ENCODE assay signal across 10 cellular contexts in genomic region chr20:50928469-50928868, GRCh38. TPM values are rescaled to one million over a fixed set of nuclear protein-coding genes. Genes with fewer than 3 reads are reported as not detected.
DNase-seq lines count a peak whose midpoint lies in the region; ATAC-seq and TF ChIP-seq lines count a peak whose summit lies in the region.
"Had no signal": no experiment of that assay in that cellular context is flagged by ENCODE, and none has a peak within 500 bp of the region (broad histone marks: within the 10 kb centered on the region; RNA-seq: fewer than 3 reads in every experiment).

No MANE protein-coding gene starts in this region.

- ATAC-seq in CD8-positive, alpha-beta T cell: no peak
- ATAC-seq in IMR-90 (ENCODE audit: low read depth): no peak
- no peak for ATAC-seq in naive thymus-derived CD8-positive, alpha-beta T cell
- no peak for ATAC-seq in heart left ventricle
- ATAC-seq in HG03571 (IDR thresholded peaks at IDR 0.05; ENCODE audit: unreplicated experiment): no peak

- dilution Hi-C loops in IMR-90 (cut with HindIII; ENCODE audit: low sequenced_read_pairs, unreplicated experiment): no loop called here

- peak overlapping the region; percentile 63; the same call in 1 of the 2 replicates for H3K23ac ChIP-seq in IMR-90 (ENCODE audit: low read depth, low read length)

- no peak overlapping the region for H3K27ac ChIP-seq in CD8-positive, alpha-beta T cell (ENCODE audit: low read depth, low read length)
- H3K27ac ChIP-seq in IMR-90 (ENCODE audit: insufficient read depth, low read length) (no peak overlapping the region), heart left ventricle (no peak overlapping the region)

- peaks cover 11% of the 10 kb centered on the region for H3K9me1 ChIP-seq in IMR-90 (ENCODE audit: insufficient read depth, low read length)

- no peaks in the 10 kb centered on the region for H3K27me3 ChIP-seq in CD8-positive, alpha-beta T cell (ENCODE audit: insufficient read depth, low read length)
- H3K27me3 ChIP-seq in IMR-90 (ENCODE audit: control insufficient read depth, insufficient read depth, low read length): no peaks in the 10 kb centered on the region
- no peaks in the 10 kb centered on the region for H3K27me3 ChIP-seq in heart left ventricle

- no peak overlapping the region for H2AFZ ChIP-seq in IMR-90 (replicated peaks; ENCODE audit: low read length, poor library complexity)

- H3K4me3 Mint-ChIP-seq in CD8-positive, alpha-beta T cell: peak overlapping the region; percentile 88
- H3K4me3 Mint-ChIP-seq in naive thymus-derived CD8-positive, alpha-beta T cell: peak overlapping the region; percentile 25 to 98 (median 90)

- WGBS in IMR-90 (ENCODE audit: extremely low coverage in 2 of 2, insufficient read length in 1 of 2), 2 experiments: no CpG with 5 or more reads among the region's 5 CpGs
- 71 to 75% (median 74%) methylated on average over 5 of the region's 5 CpGs for WGBS in heart left ventricle, 4 donors

- in situ Hi-C loops in IMR-90 (cut with MboI; ENCODE audit: low sequenced_read_pairs) (no loop called here), T47D (cut with HindIII; ENCODE audit: low pct_unique_long_range_greater_than_20kb, low sequenced_read_pairs) (no loop called here)

- H3K9me3 Mint-ChIP-seq in CD8-positive, alpha-beta T cell: no peaks in the 10 kb centered on the region
- H3K9me3 Mint-ChIP-seq in naive thymus-derived CD8-positive, alpha-beta T cell: no peaks in the 10 kb centered on the region

- no peak overlapping the region for H2BK120ac ChIP-seq in IMR-90 (ENCODE audit: low read depth, low read length)

- peaks cover 71% of the 10 kb centered on the region for H3K4me1 Mint-ChIP-seq in CD8-positive, alpha-beta T cell (ENCODE audit: low read depth)
- H3K4me1 Mint-ChIP-seq in naive thymus-derived CD8-positive, alpha-beta T cell: peaks cover 23 to 71% (median 66%) of the 10 kb centered on the region in 4 donors

- no peak overlapping the region for H3K18ac ChIP-seq in IMR-90 (ENCODE audit: low read depth, low read length)

- H3K4me2 ChIP-seq in IMR-90 (ENCODE audit: low read depth, low read length): peak overlapping the region; percentile 62

- H2BK20ac ChIP-seq in IMR-90 (ENCODE audit: low read depth, low read length): no peak overlapping the region

- POLR2A ChIA-PET in CD8-positive, alpha-beta T cell (lab: Charles Lee): interaction anchor here (4.2 to 7.5 kb wide), 2 partner anchors 30 to 134 kb away, joined by 77 to 83 read pairs; partner anchors contain the start of genes BCAS4, DPM1 and MOCS3
- POLR2A ChIA-PET in IMR-90 (lab: Charles Lee; ENCODE audit: unreplicated experiment): interaction anchor here (1.1 kb wide), 1 partner anchor 138 kb away, joined by 4 read pairs; no protein-coding TSS in a partner anchor
- POLR2A ChIA-PET in naive thymus-derived CD8-positive, alpha-beta T cell (lab: Charles Lee): interaction anchor here (1.4 to 10.8 kb wide), 5 partner anchors 25 to 136 kb away, joined by 5 to 272 read pairs (median 69); partner anchors contain the start of genes BCAS4, DPM1 and MOCS3

- no peaks in the 10 kb centered on the region for H3K9me3 ChIP-seq in CD8-positive, alpha-beta T cell (ENCODE audit: low read length)
- H3K9me3 ChIP-seq in IMR-90 (ENCODE audit: control insufficient read depth, insufficient read depth, low read length): no peaks in the 10 kb centered on the region
- H3K9me3 ChIP-seq in heart left ventricle: no peaks in the 10 kb centered on the region

- CTCF ChIA-PET in CD8-positive, alpha-beta T cell (lab: Charles Lee): interaction anchor here (0.8 to 5.4 kb wide), 20 partner anchors 8 to 151 kb away, joined by 3 to 119 read pairs (median 4); partner anchors contain the start of genes BCAS4, DPM1 and MOCS3
- CTCF ChIA-PET in IMR-90 (lab: Yijun Ruan, JAX): interaction anchor here (0.9 to 2.8 kb wide), 5 partner anchors 12 to 134 kb away, joined by 3 to 16 read pairs (median 4); partner anchors contain the start of gene BCAS4

- H4K20me1 ChIP-seq in IMR-90 (ENCODE audit: insufficient read depth, low read length): peaks cover 67% of the 10 kb centered on the region

- H4K5ac ChIP-seq in IMR-90 (ENCODE audit: low read depth, low read length): no peak overlapping the region

- DNase-seq in CD8-positive, alpha-beta T cell: no peak
- DNase-seq in IMR-90: no peak
- DNase-seq in T47D (ENCODE audit: low read depth in 1 of 2, low spot score in 1 of 2): peak; percentile 21 to 58
- DNase-seq in naive thymus-derived CD8-positive, alpha-beta T cell: no peak
- DNase-seq in 8988T: no peak
- no peak for DNase-seq in NCI-H1930 (lab: John Stamatoyannopoulos, UW)
- DNase-seq in heart left ventricle: no peak
- DNase-seq: central memory CD4-positive, alpha-beta T cell; RPMI8226 had no signal

- H2AK9ac ChIP-seq in IMR-90 (replicated peaks; ENCODE audit: low read depth, low read length, poor library complexity): no peak overlapping the region

- H3K27ac Mint-ChIP-seq in CD8-positive, alpha-beta T cell: peak overlapping the region; percentile 87
- H3K27ac Mint-ChIP-seq in naive thymus-derived CD8-positive, alpha-beta T cell: peak overlapping the region in 9 of 10 donors; percentile 65 to 98 (median 96)

- H4K8ac ChIP-seq in IMR-90 (ENCODE audit: low read depth in 2 of 2, low read length in 2 of 2): no peak overlapping the region

- peaks cover 62% of the 10 kb centered on the region for H3K4me1 ChIP-seq in CD8-positive, alpha-beta T cell (ENCODE audit: insufficient read depth, low read length)
- H3K4me1 ChIP-seq in IMR-90 (ENCODE audit: control insufficient read depth, insufficient read depth, low read length): peaks cover 20% of the 10 kb centered on the region
- H3K4me1 ChIP-seq in heart left ventricle: peaks cover 0 to 69% (median 42%) of the 10 kb centered on the region in 12 donors

- H3K4me3 ChIP-seq in CD8-positive, alpha-beta T cell (ENCODE audit: low read depth, low read length): no peak overlapping the region
- H3K4me3 ChIP-seq in IMR-90 (ENCODE audit: insufficient read depth, low read depth, low read length): no peak overlapping the region
- peak overlapping the region in 1 of 12 donors; percentile 85 for H3K4me3 ChIP-seq in heart left ventricle

- no peak overlapping the region for H2BK15ac ChIP-seq in IMR-90 (ENCODE audit: low read depth, low read length)

- peak overlapping the region; percentile 56; the same call in 1 of the 2 replicates for H3K14ac ChIP-seq in IMR-90 (replicated peaks; ENCODE audit: low read depth, low read length)

- H3K36me3 Mint-ChIP-seq in CD8-positive, alpha-beta T cell: peaks cover 43% of the 10 kb centered on the region
- peaks cover 0 to 46% (median 8%) of the 10 kb centered on the region in 3 donors for H3K36me3 Mint-ChIP-seq in naive thymus-derived CD8-positive, alpha-beta T cell

- H3K36me3 ChIP-seq in CD8-positive, alpha-beta T cell (ENCODE audit: insufficient read depth, low read length): no peaks in the 10 kb centered on the region
- H3K36me3 ChIP-seq in IMR-90 (ENCODE audit: control insufficient read depth, insufficient read depth, low read length) (peaks cover 9% of the 10 kb centered on the region), heart left ventricle (peaks cover 0 to 47% (median 17%) of the 10 kb centered on the region in 9 donors)

- H3K56ac ChIP-seq in IMR-90 (ENCODE audit: extremely low read depth, insufficient read depth, low read length): no peak overlapping the region

- no peak overlapping the region for H3K4ac ChIP-seq in IMR-90 (ENCODE audit: low read depth, low read length)

- intact Hi-C loops in CD8-positive, alpha-beta T cell (cut with DNase I, micrococcal nuclease): loop anchor here (2.0 to 5.0 kb wide), 2 partner anchors 20 to 46 kb away; no protein-coding TSS in a partner anchor
- intact Hi-C loops in IMR-90 (cut with micrococcal nuclease): no loop called here
- intact Hi-C loops in heart left ventricle (cut with DNase I): loop anchor here in 6 of 10 donors (2.0 to 10.0 kb wide), 5 partner anchors 131 to 304 kb away; partner anchors contain the start of gene BCAS4 (in 3 of the 6)

- H3K79me1 ChIP-seq in IMR-90 (ENCODE audit: low read depth in 1 of 2, low read length in 2 of 2): peaks cover 4 to 34% of the 10 kb centered on the region in 2 experiments; a peak in 3 of 4 replicates

- TF ChIP-seq RAD21 in IMR-90 (IDR thresholded peaks at IDR 0.05; ENCODE audit: low read length): no peak

- no peak overlapping the region for H3K9ac ChIP-seq in IMR-90 (ENCODE audit: low read depth, low read length)

- no peaks in the 10 kb centered on the region for H3K27me3 Mint-ChIP-seq in CD8-positive, alpha-beta T cell (ENCODE audit: low read depth)
- no peaks in the 10 kb centered on the region for H3K27me3 Mint-ChIP-seq in naive thymus-derived CD8-positive, alpha-beta T cell

- BruUV-seq in IMR-90 (replicated peaks; lab: Mats Ljungman, UMichigan): no TSS peak

- TF ChIP-seq POLR2A in IMR-90 (IDR thresholded peaks at IDR 0.05; ENCODE audit: low read depth, low read length): no peak
- no peak for TF ChIP-seq POLR2A in heart left ventricle (IDR thresholded peaks at IDR 0.05)

- H2BK5ac ChIP-seq in IMR-90 (ENCODE audit: low read depth, low read length, poor library complexity, severe bottlenecking): peak overlapping the region; percentile 12

- H2AK5ac ChIP-seq in IMR-90 (ENCODE audit: low read depth, low read length): no peak overlapping the region

- H4K91ac ChIP-seq in IMR-90 (ENCODE audit: insufficient read depth, low read depth, low read length): no peak overlapping the region

- no peak for TF ChIP-seq CTCF in CD8-positive, alpha-beta T cell (IDR thresholded peaks at IDR 0.05)
- no peak for TF ChIP-seq CTCF in IMR-90 (conservative IDR thresholded peaks at IDR 0.05; ENCODE audit: low read depth, low read length)
- peak in 1 of 12 donors; percentile 5 for TF ChIP-seq CTCF in heart left ventricle (IDR thresholded peaks at IDR 0.05)

RNA-seq across cellular contexts. Expression of gene ADNP, which starts 2.8 kb away (rescaled TPM):
- total RNA-seq in CD8-positive, alpha-beta T cell: 10 to 100 TPM; 41.5 to 45.5 TPM
- total RNA-seq in IMR-90 (2012; rRNA removed) (23.1 and 23.3 TPM in 2 replicates), heart left ventricle (10 to 100 TPM; 27.5 to 50.6 (median 33.3) TPM)
- polyA plus RNA-seq in IMR-90 (2012; rRNA removed) (17.5 and 24.8 TPM in 2 replicates), heart left ventricle (10 to 100 TPM; 18.1 to 21.4 TPM)
- polyA plus RNA-seq in IMR-90 (2012; cell fraction: cytosol; rRNA removed): 5.1 and 7.4 TPM in 2 replicates
- polyA plus RNA-seq in IMR-90 (2012; cell fraction: nucleus; rRNA removed; ENCODE audit: low replicate concordance): 10.9 and 65.8 TPM in 2 replicates
- total RNA-seq in naive thymus-derived CD8-positive, alpha-beta T cell: 10 to 100 TPM; 73.4 to 73.8 TPM
- polyA plus RNA-seq in naive thymus-derived CD8-positive, alpha-beta T cell: 10 to 100 TPM in 1 of 3 donors, 1 to 10 TPM in 2; 6.3 to 10.9 (median 8.2) TPM

RNA-seq across cellular contexts. Expression of gene DPM1, which starts 29.9 kb away (rescaled TPM):
- total RNA-seq in CD8-positive, alpha-beta T cell: 10 to 100 TPM; 54.1 to 54.7 TPM
- total RNA-seq in IMR-90 (2012; rRNA removed) (89.1 and 127 TPM in 2 replicates), heart left ventricle (10 to 100 TPM; 32.5 to 53.1 (median 49.5) TPM)
- polyA plus RNA-seq in IMR-90 (2012; rRNA removed) (48.8 and 59.1 TPM in 2 replicates), heart left ventricle (10 to 100 TPM; 32.5 to 58.2 TPM)
- polyA plus RNA-seq in IMR-90 (2012; cell fraction: cytosol; rRNA removed): 34.1 and 40.1 TPM in 2 replicates
- 10.8 and 39.1 TPM in 2 replicates for polyA plus RNA-seq in IMR-90 (2012; cell fraction: nucleus; rRNA removed; ENCODE audit: low replicate concordance)
- 10 to 100 TPM; 45.4 to 46.6 TPM for total RNA-seq in naive thymus-derived CD8-positive, alpha-beta T cell
- polyA plus RNA-seq in naive thymus-derived CD8-positive, alpha-beta T cell: 10 to 100 TPM; 65.0 to 79.8 (median 75.3) TPM

RNA-seq across cellular contexts. Expression of gene MOCS3, which starts 30.1 kb away (rescaled TPM):
- 1 to 10 TPM; 3.6 to 4.1 TPM for total RNA-seq in CD8-positive, alpha-beta T cell
- total RNA-seq in IMR-90 (2012; rRNA removed): 9.9 and 11.4 TPM in 2 replicates
- polyA plus RNA-seq in IMR-90 (2012; rRNA removed): 3.3 and 3.4 TPM in 2 replicates
- polyA plus RNA-seq in IMR-90 (2012; cell fraction: cytosol; rRNA removed): 2.8 and 4.6 TPM in 2 replicates
- polyA plus RNA-seq in IMR-90 (2012; cell fraction: nucleus; rRNA removed; ENCODE audit: low replicate concordance): 1.7 and 2.5 TPM in 2 replicates
- 1 to 10 TPM; 8.4 to 8.8 TPM for total RNA-seq in naive thymus-derived CD8-positive, alpha-beta T cell
- polyA plus RNA-seq in naive thymus-derived CD8-positive, alpha-beta T cell: 1 to 10 TPM; 3.5 to 4.8 (median 4.6) TPM
- 1 to 10 TPM; 2.6 to 3.9 (median 2.8) TPM for total RNA-seq in heart left ventricle
- 1 to 10 TPM; 1.2 to 2.7 TPM for polyA plus RNA-seq in heart left ventricle

Comparison
In these comparisons a context has a peak if more than half of its experiments do, and no peak if none do; other contexts are left out.
1. DNase-seq: peak in T47D (2 of 2); none in CD8-positive, alpha-beta T cell (0 of 7), IMR-90 (single experiment), naive thymus-derived CD8-positive, alpha-beta T cell (0 of 10), 8988T (single experiment), NCI-H1930 (0 of 2) and heart left ventricle (0 of 5).